Comparison of ENCODE assay signal across 10 cellular contexts in genomic region chr4:21949073-21949457, GRCh38. TPM values are rescaled to one million over a fixed set of nuclear protein-coding genes. Genes with fewer than 3 reads are reported as not detected.
DNase-seq lines count a peak whose midpoint lies in the region; ATAC-seq and TF ChIP-seq lines count a peak whose summit lies in the region.
"Had no signal": no experiment of that assay in that cellular context is flagged by ENCODE, and none has a peak within 500 bp of the region (broad histone marks: within the 10 kb centered on the region; RNA-seq: fewer than 3 reads in every experiment).

No MANE protein-coding gene starts in this region.

- TF ChIP-seq CTCF in ovary (IDR thresholded peaks at IDR 0.05) (no peak), tibial artery (IDR thresholded peaks at IDR 0.05) (no peak)

- DNase-seq in EL: peak; percentile 17
- no peak for DNase-seq in NT2/D1 (ENCODE audit: low read depth, low spot score)
- DNase-seq in glomerular visceral epithelial cell (ENCODE audit: extremely low spot score): peak; percentile 72
- DNase-seq in ovary: peak in 4 of 5 donors; percentile 14 to 51 (median 36)
- DNase-seq in tibial artery: no peak
- DNase-seq in SJCRH30: no peak
- no peak for DNase-seq in hepatic stellate cell (ENCODE audit: low spot score)

- TF ChIP-seq EP300 in ovary (IDR thresholded peaks at IDR 0.05): no peak

- H3K4me3 ChIP-seq in NT2/D1 (ENCODE audit: insufficient read length, low read depth) (peak overlapping the region; percentile 51), ovary (peak overlapping the region; percentile 42), tibial artery (no peak overlapping the region), SJCRH30 (no peak overlapping the region)

- intact Hi-C loops in ovary (cut with DNase I) (no loop called here), tibial artery (cut with DNase I; ENCODE audit: low total_unique reads) (no loop called here)

- H3K27ac ChIP-seq in ovary: no peak overlapping the region
- no peak overlapping the region for H3K27ac ChIP-seq in tibial artery
- no peak overlapping the region for H3K27ac ChIP-seq in SJCRH30

- H3K4me1 ChIP-seq in NT2/D1 (ENCODE audit: insufficient read depth, insufficient read length) (no peaks in the 10 kb centered on the region), ovary (ENCODE audit: insufficient read depth) (peaks cover 3% of the 10 kb centered on the region), tibial artery (peaks cover 0 to 10% (median 1%) of the 10 kb centered on the region in 4 donors), SJCRH30 (no peaks in the 10 kb centered on the region)

- WGBS in ovary, 3 donors: 1 to 2% (median 2%) methylated on average over 26 of the region's 26 CpGs

- H3K9ac ChIP-seq in NT2/D1 (ENCODE audit: insufficient read length, low read depth): peak overlapping the region; percentile 53

- H3K9me3 ChIP-seq in NT2/D1 (ENCODE audit: insufficient read depth, low read length) (no peaks in the 10 kb centered on the region), ovary (no peaks in the 10 kb centered on the region), tibial artery (no peaks in the 10 kb centered on the region), SJCRH30 (replicated peaks) (no peaks in the 10 kb centered on the region)

- no peak for TF ChIP-seq POLR2A in ovary (IDR thresholded peaks at IDR 0.05)

- no peaks in the 10 kb centered on the region for H3K36me3 ChIP-seq in NT2/D1 (ENCODE audit: insufficient read depth, insufficient read length, low read length)
- no peaks in the 10 kb centered on the region for H3K36me3 ChIP-seq in ovary
- no peaks in the 10 kb centered on the region for H3K36me3 ChIP-seq in tibial artery
- H3K36me3 ChIP-seq in SJCRH30: no peaks in the 10 kb centered on the region

- no peak for ATAC-seq in GM19328 (IDR thresholded peaks at IDR 0.05; ENCODE audit: unreplicated experiment)
- ATAC-seq: Panc1 had no signal

- H3K27me3 ChIP-seq in NT2/D1 (ENCODE audit: insufficient read depth, insufficient read length): peaks cover 51% of the 10 kb centered on the region
- no peaks in the 10 kb centered on the region for H3K27me3 ChIP-seq in ovary
- H3K27me3 ChIP-seq in tibial artery: peaks cover 0 to 22% of the 10 kb centered on the region in 2 donors
- no peaks in the 10 kb centered on the region for H3K27me3 ChIP-seq in SJCRH30

RNA-seq across cellular contexts. Expression of gene KCNIP4, which starts 0.5 kb away (rescaled TPM):
- total RNA-seq in ovary: 1 to 10 TPM in 2 of 7 donors, under 1 TPM in 4, not detected in 1; 0.11 to 3.9 (median 0.39) TPM
- 1 to 10 TPM; 1.7 to 3.2 TPM for polyA plus RNA-seq in ovary
- 0.46 and 0.67 TPM in 2 replicates for total RNA-seq in SJCRH30 (2014; rRNA removed; shearing (Covaris generic))
- total RNA-seq: Daoy had no signal

Comparison
In these comparisons a context has a peak if more than half of its experiments do, and no peak if none do; other contexts are left out.
1. DNase-seq: peak in EL (single experiment), glomerular visceral epithelial cell (single experiment) and ovary (4 of 5); none in NT2/D1 (single experiment), tibial artery (0 of 2), SJCRH30 (0 of 2) and hepatic stellate cell (single experiment).
2. H3K4me3 ChIP-seq: peak in NT2/D1 (single experiment) and ovary (single experiment); none in tibial artery (0 of 2) and SJCRH30 (single experiment).